ENCODE assay signal across 23 cellular contexts in genomic region chr16:85785927-85786326, GRCh38. TPM values are rescaled to one million over a fixed set of nuclear protein-coding genes. Genes with fewer than 3 reads are reported as not detected.
DNase-seq lines count a peak whose midpoint lies in the region; ATAC-seq and TF ChIP-seq lines count a peak whose summit lies in the region.
"Had no signal": no experiment of that assay in that cellular context is flagged by ENCODE, and none has a peak within 500 bp of the region (broad histone marks: within the 10 kb centered on the region; RNA-seq: fewer than 3 reads in every experiment).

No MANE protein-coding gene starts in this region.

- H3K9me3 ChIP-seq in SJCRH30 (replicated peaks), result no peaks in the 10 kb centered on the region
- no peaks in the 10 kb centered on the region for H3K9me3 ChIP-seq in tibial nerve

- peak; percentile 28 for DNase-seq in natural killer cell treated with Interleukin-12 subunit alpha and Interleukin-12 subunit beta and Interleukin-15 and Interleukin-18, amount 100 ng/mL, for 72 hours (ENCODE audit: low spot score)
- no peak for DNase-seq in natural killer cell
- DNase-seq in amniotic epithelial cell (ENCODE audit: low read depth), result peak; percentile 32
- peak; percentile 15 to 33 for DNase-seq in foreskin fibroblast
- DNase-seq in SJCRH30, result no peak
- DNase-seq in tibial nerve (ENCODE audit: low spot score in 2 of 2), result no peak
- DNase-seq: 8988T; Calu3; CD8-positive, alpha-beta memory T cell; DMS153; GOT3; Karpas-422; MV-4-11; NCI-H1694; NCI-H2081; NCI-H2171; NCI-H345; NCI-H524; NCI-H82; Right ventricle myocardium superior had no signal

- H3K27ac Mint-ChIP-seq in natural killer cell treated with Interleukin-12 subunit alpha and Interleukin-12 subunit beta and Interleukin-15 and Interleukin-18, amount 100 ng/mL, for 72 hours, result no peak overlapping the region
- peak overlapping the region in 1 of 2 donors; percentile 23 for H3K27ac Mint-ChIP-seq in natural killer cell

- peaks cover 0 to 10% of the 10 kb centered on the region in 2 donors for H3K4me1 Mint-ChIP-seq in natural killer cell treated with Interleukin-12 subunit alpha and Interleukin-12 subunit beta and Interleukin-15 and Interleukin-18, amount 100 ng/mL, for 72 hours (ENCODE audit: low read depth in 2 of 2)
- H3K4me1 Mint-ChIP-seq in natural killer cell, result peaks cover 19 to 23% of the 10 kb centered on the region in 2 donors

- intact Hi-C loops in natural killer cell (cut with micrococcal nuclease), result no loop called here

- H3K27me3 Mint-ChIP-seq in natural killer cell treated with Interleukin-12 subunit alpha and Interleukin-12 subunit beta and Interleukin-15 and Interleukin-18, amount 100 ng/mL, for 72 hours, result no peaks in the 10 kb centered on the region
- H3K27me3 Mint-ChIP-seq in natural killer cell (ENCODE audit: low read depth in 2 of 2), result no peaks in the 10 kb centered on the region
- H3K27me3 Mint-ChIP-seq: CD8-positive, alpha-beta memory T cell; IgD-negative memory B cell had no signal

- TF ChIP-seq EP300 in tibial nerve (IDR thresholded peaks at IDR 0.05), result no peak

- H3K27me3 ChIP-seq in SJCRH30, result no peaks in the 10 kb centered on the region
- H3K27me3 ChIP-seq in tibial nerve, result no peaks in the 10 kb centered on the region

- H3K4me3 ChIP-seq in foreskin fibroblast (ENCODE audit: low read depth in 1 of 2, low read length in 2 of 2), result no peak overlapping the region
- no peak overlapping the region for H3K4me3 ChIP-seq in SJCRH30
- H3K4me3 ChIP-seq in tibial nerve, result no peak overlapping the region

- ATAC-seq in natural killer cell treated with Interleukin-12 subunit alpha and Interleukin-12 subunit beta and Interleukin-15 and Interleukin-18, amount 100 ng/mL, for 72 hours, result no peak
- ATAC-seq in natural killer cell (no peak), GM18873 (IDR thresholded peaks at IDR 0.05; ENCODE audit: low FRiP score, unreplicated experiment) (no peak)

- H3K9me3 Mint-ChIP-seq in natural killer cell treated with Interleukin-12 subunit alpha and Interleukin-12 subunit beta and Interleukin-15 and Interleukin-18, amount 100 ng/mL, for 72 hours, result no peaks in the 10 kb centered on the region
- H3K9me3 Mint-ChIP-seq in natural killer cell, result no peaks in the 10 kb centered on the region
- H3K9me3 Mint-ChIP-seq: CD8-positive, alpha-beta memory T cell; IgD-negative memory B cell had no signal

- H3K4me3 Mint-ChIP-seq in natural killer cell treated with Interleukin-12 subunit alpha and Interleukin-12 subunit beta and Interleukin-15 and Interleukin-18, amount 100 ng/mL, for 72 hours, result no peak overlapping the region
- no peak overlapping the region for H3K4me3 Mint-ChIP-seq in natural killer cell
- H3K4me3 Mint-ChIP-seq: CD8-positive, alpha-beta memory T cell; IgD-negative memory B cell had no signal

- H3K4me1 ChIP-seq in SJCRH30 (no peaks in the 10 kb centered on the region), tibial nerve (peaks cover 0 to 8% (median 0%) of the 10 kb centered on the region in 4 donors)

- H3K36me3 ChIP-seq in SJCRH30 (peaks cover 8% of the 10 kb centered on the region; the same call in 1 of the 2 replicates), tibial nerve (peaks cover 0 to 63% (median 9%) of the 10 kb centered on the region in 3 donors)

- no peaks in the 10 kb centered on the region for H3K36me3 Mint-ChIP-seq in natural killer cell treated with Interleukin-12 subunit alpha and Interleukin-12 subunit beta and Interleukin-15 and Interleukin-18, amount 100 ng/mL, for 72 hours
- no peaks in the 10 kb centered on the region for H3K36me3 Mint-ChIP-seq in natural killer cell

- H3K27ac ChIP-seq in SJCRH30 (no peak overlapping the region), tibial nerve (no peak overlapping the region)
- H3K27ac ChIP-seq: C4-2B had no signal

- 86 to 87% methylated on average over 2 of the region's 2 CpGs for WGBS in tibial nerve, 2 donors

- TF ChIP-seq POLR2A in tibial nerve (IDR thresholded peaks at IDR 0.05), result no peak

- TF ChIP-seq CTCF in natural killer cell (IDR thresholded peaks at IDR 0.05) (no peak), foreskin fibroblast (IDR thresholded peaks at IDR 0.05; ENCODE audit: low read depth, low read length) (no peak), tibial nerve (IDR thresholded peaks at IDR 0.05) (no peak)

RNA-seq across cellular contexts. Expression of gene EMC8, which starts 13.4 kb away (rescaled TPM):
- total RNA-seq in natural killer cell treated with Interleukin-12 subunit alpha and Interleukin-12 subunit beta and Interleukin-15 and Interleukin-18, amount 100 ng/mL, for 72 hours, result 10 to 100 TPM; 39.9 to 57.9 TPM
- total RNA-seq in natural killer cell (10 to 100 TPM; 21.2 to 26.4 (median 24.1) TPM), tibial nerve (10 to 100 TPM; 31.8 to 46.2 (median 35.4) TPM)
- total RNA-seq in SJCRH30 (2014; rRNA removed; shearing (Covaris generic)), result 26.2 and 29.6 TPM in 2 replicates

RNA-seq across cellular contexts. Expression of gene COX4I1, which starts 13.6 kb away (rescaled TPM):
- total RNA-seq in natural killer cell treated with Interleukin-12 subunit alpha and Interleukin-12 subunit beta and Interleukin-15 and Interleukin-18, amount 100 ng/mL, for 72 hours, result 100 to 1,000 TPM; 326 to 345 TPM
- total RNA-seq in natural killer cell (100 to 1,000 TPM; 338 to 422 (median 410) TPM), tibial nerve (100 to 1,000 TPM; 274 to 401 (median 323) TPM)
- 304 and 345 TPM in 2 replicates for total RNA-seq in SJCRH30 (2014; rRNA removed; shearing (Covaris generic))

RNA-seq across cellular contexts. Expression of gene C16orf74, which starts 35.0 kb away (rescaled TPM):
- not detected for total RNA-seq in natural killer cell treated with Interleukin-12 subunit alpha and Interleukin-12 subunit beta and Interleukin-15 and Interleukin-18, amount 100 ng/mL, for 72 hours
- total RNA-seq in natural killer cell, result 1 to 10 TPM in 2 of 3 donors, under 1 TPM in 1; 0.71 to 2.2 (median 1.8) TPM
- total RNA-seq in SJCRH30 (2014; rRNA removed; shearing (Covaris generic)), result 0.84 and 1.1 TPM in 2 replicates
- 1 to 10 TPM in 2 of 4 donors, not detected in 2; 1.5 to 2.5 TPM for total RNA-seq in tibial nerve

Comparison
In these comparisons a context has a peak if more than half of its experiments do, and no peak if none do; other contexts are left out.
1. DNase-seq: peak in natural killer cell treated with Interleukin-12 subunit alpha and Interleukin-12 subunit beta and Interleukin-15 and Interleukin-18, amount 100 ng/mL, for 72 hours (single experiment), amniotic epithelial cell (single experiment) and foreskin fibroblast (2 of 2); none in natural killer cell (single experiment), SJCRH30 (0 of 2) and tibial nerve (0 of 2).